In the genomic region with DNA sequence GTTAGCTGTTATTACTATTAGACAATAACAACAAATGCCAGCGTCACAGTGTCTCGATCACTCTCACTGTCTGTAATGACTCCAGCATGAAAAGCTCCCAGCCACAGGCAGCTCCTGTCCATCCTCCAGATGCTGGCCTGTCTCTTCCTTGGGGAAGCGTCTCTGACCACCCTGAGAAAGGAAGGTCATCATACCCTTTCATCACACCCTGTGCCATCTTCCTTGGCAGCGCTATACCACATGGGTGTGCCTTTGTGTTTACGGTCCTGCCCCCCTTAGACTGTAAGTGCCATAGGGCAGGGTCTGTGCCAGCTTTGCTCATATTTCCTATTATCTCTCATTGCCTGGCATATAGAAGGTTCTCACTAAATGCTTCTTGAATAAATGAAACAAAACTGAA, we compare ENCODE assay signal across 9 cellular contexts.
DNase-seq lines count a peak whose midpoint lies in the region; ATAC-seq and TF ChIP-seq lines count a peak whose summit lies in the region.
"Had no signal": no experiment of that assay in that cellular context is flagged by ENCODE, and none has a peak within 500 bp of the region (broad histone marks: within the 10 kb centered on the region; RNA-seq: fewer than 3 reads in every experiment).

No MANE protein-coding gene starts in this region.

- H3K27ac Mint-ChIP-seq in T-helper 2 cell treated with Interferon-gamma antibody and Interleukin-4, amounts not matched to agents 5 μg/mL and 100 μg/mL, for 36 hours: peak overlapping the region; percentile 77
- H3K27ac Mint-ChIP-seq in memory B cell: peak overlapping the region; percentile 93

- H3K4me3 Mint-ChIP-seq in T-helper 2 cell treated with Interferon-gamma antibody and Interleukin-4, amounts not matched to agents 5 μg/mL and 100 μg/mL, for 36 hours: no peak overlapping the region
- no peak overlapping the region for H3K4me3 Mint-ChIP-seq in memory B cell

- no peak for TF ChIP-seq EP300 in suprapubic skin (IDR thresholded peaks at IDR 0.05)

- H3K27me3 ChIP-seq in body of pancreas (no peaks in the 10 kb centered on the region), suprapubic skin (no peaks in the 10 kb centered on the region)

- no peak for TF ChIP-seq POLR2A in body of pancreas (IDR thresholded peaks at IDR 0.05)
- no peak for TF ChIP-seq POLR2A in suprapubic skin (IDR thresholded peaks at IDR 0.05)

- WGBS in body of pancreas, 2 donors: 89 to 91% methylated on average over 5 of the region's 5 CpGs
- 34% methylated on average over 5 of the region's 5 CpGs for WGBS in suprapubic skin

- peaks cover 7 to 8% of the 10 kb centered on the region in 2 donors for H3K36me3 ChIP-seq in body of pancreas (replicated peaks in 1 of 2; ENCODE audit: insufficient read depth in 1 of 2, low read depth in 2 of 2)
- peaks cover 10% of the 10 kb centered on the region for H3K36me3 ChIP-seq in suprapubic skin

- peaks cover 33% of the 10 kb centered on the region for H3K36me3 Mint-ChIP-seq in T-helper 2 cell treated with Interferon-gamma antibody and Interleukin-4, amounts not matched to agents 5 μg/mL and 100 μg/mL, for 36 hours (ENCODE audit: low read depth)
- peaks cover 28% of the 10 kb centered on the region for H3K36me3 Mint-ChIP-seq in memory B cell

- H3K4me3 ChIP-seq in body of pancreas: no peak overlapping the region
- no peak overlapping the region for H3K4me3 ChIP-seq in suprapubic skin

- H3K27ac ChIP-seq in body of pancreas (peak overlapping the region; percentile 83 to 91 (median 90)), suprapubic skin (peak overlapping the region; percentile 81)
- H3K27ac ChIP-seq: WERI-Rb-1 had no signal

- no peaks in the 10 kb centered on the region for H3K27me3 Mint-ChIP-seq in T-helper 2 cell treated with Interferon-gamma antibody and Interleukin-4, amounts not matched to agents 5 μg/mL and 100 μg/mL, for 36 hours (ENCODE audit: low read depth)
- no peaks in the 10 kb centered on the region for H3K27me3 Mint-ChIP-seq in memory B cell

- DNase-seq in T-helper 2 cell treated with Interferon-gamma antibody and Interleukin-4, amounts not matched to agents 5 μg/mL and 100 μg/mL, for 36 hours (ENCODE audit: low spot score): no peak
- DNase-seq in T-helper 2 cell (no peak), body of pancreas (no peak), memory B cell (ENCODE audit: low spot score in 2 of 2) (no peak), suprapubic skin (ENCODE audit: low spot score in 2 of 2) (no peak), KG1 (lab: John Stamatoyannopoulos, UW) (no peak)
- DNase-seq: WERI-Rb-1 had no signal

- ATAC-seq in body of pancreas (no peak), memory B cell (ENCODE audit: low read depth) (no peak), GM21423 (IDR thresholded peaks at IDR 0.05; ENCODE audit: unreplicated experiment) (no peak), GM18867 (IDR thresholded peaks at IDR 0.05; ENCODE audit: unreplicated experiment) (no peak)

- H3K9me3 Mint-ChIP-seq in T-helper 2 cell treated with Interferon-gamma antibody and Interleukin-4, amounts not matched to agents 5 μg/mL and 100 μg/mL, for 36 hours: no peaks in the 10 kb centered on the region
- no peaks in the 10 kb centered on the region for H3K9me3 Mint-ChIP-seq in memory B cell

- peaks cover 27% of the 10 kb centered on the region for H3K4me1 Mint-ChIP-seq in T-helper 2 cell treated with Interferon-gamma antibody and Interleukin-4, amounts not matched to agents 5 μg/mL and 100 μg/mL, for 36 hours (ENCODE audit: low read depth)
- H3K4me1 Mint-ChIP-seq in memory B cell: peaks cover 21% of the 10 kb centered on the region

- H3K4me1 ChIP-seq in body of pancreas (peaks cover 31% of the 10 kb centered on the region), suprapubic skin (peaks cover 50% of the 10 kb centered on the region)

- intact Hi-C loops in body of pancreas (cut with DNase I): no loop called here

- TF ChIP-seq CTCF in body of pancreas (IDR thresholded peaks at IDR 0.05) (no peak), suprapubic skin (IDR thresholded peaks at IDR 0.05) (no peak)

- H3K9me3 ChIP-seq in body of pancreas (no peaks in the 10 kb centered on the region), suprapubic skin (no peaks in the 10 kb centered on the region)
